In the genomic region with DNA sequence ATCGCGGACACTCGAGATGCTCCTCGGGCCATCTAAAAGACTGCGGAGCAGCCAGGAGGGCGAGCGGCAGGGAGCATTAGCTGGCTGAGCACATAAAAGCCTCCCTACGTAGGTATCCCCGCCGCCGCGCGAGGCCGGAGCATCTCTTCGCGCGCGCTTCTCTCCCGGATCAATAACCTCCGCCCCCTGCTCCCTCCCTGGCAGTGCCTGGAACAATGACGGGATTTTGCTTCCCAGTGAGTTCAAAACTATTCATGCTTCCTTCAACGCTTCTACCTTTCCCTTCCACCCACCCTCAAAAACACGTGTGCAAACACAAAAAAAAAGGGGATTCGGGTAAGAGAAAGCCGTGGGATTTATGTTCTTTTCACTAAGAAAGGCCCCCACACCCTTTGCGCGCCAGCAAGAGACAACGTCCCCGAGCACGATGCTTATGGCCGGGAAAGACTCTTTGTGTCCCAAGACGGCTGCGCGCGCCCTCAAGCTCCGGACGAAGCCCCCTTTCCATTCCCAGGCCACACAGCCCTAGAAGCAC, we compare ENCODE assay signal across 8 cellular contexts. TPM values are rescaled to one million over a fixed set of nuclear protein-coding genes. Genes with fewer than 3 reads are reported as not detected.
DNase-seq lines count a peak whose midpoint lies in the region; ATAC-seq and TF ChIP-seq lines count a peak whose summit lies in the region.

No MANE protein-coding gene starts in this region.

- no peak overlapping the region for H3K27ac ChIP-seq in OCI-LY3 (ENCODE audit: low read length)
- H3K27ac ChIP-seq in aorta (ENCODE audit: low read depth in 1 of 2, low read length in 2 of 2), result no peak overlapping the region

- peak overlapping the region; percentile 96 for H3K4me3 Mint-ChIP-seq in activated naive CD4-positive, alpha-beta T cell treated with anti-CD3 and anti-CD28 coated beads for 36 hours
- H3K4me3 Mint-ChIP-seq in osteocyte (ENCODE audit: unreplicated experiment), result peak overlapping the region; percentile 82

- H3K9ac ChIP-seq in OCI-LY3 (ENCODE audit: low read length), result peak overlapping the region; percentile 76

- DNase-seq in AG20443 (ENCODE audit: low spot score) (peak; percentile 45), HEK293T (ENCODE audit: extremely low spot score) (peak; percentile 55), Right ventricle myocardium inferior (ENCODE audit: missing footprints) (peak; percentile 64), osteocyte (ENCODE audit: extremely low spot score, unreplicated experiment) (no peak), aorta (peak; percentile 55 to 77), DMS114 treated with DMSO at 0.1 percent for 48 hours (lab: John Stamatoyannopoulos, UW; ENCODE audit: unreplicated experiment) (no peak)
- DNase-seq in activated naive CD4-positive, alpha-beta T cell treated with anti-CD3 and anti-CD28 coated beads for 36 hours, result peak; percentile 58

- peak overlapping the region; percentile 77 for H3K27ac Mint-ChIP-seq in activated naive CD4-positive, alpha-beta T cell treated with anti-CD3 and anti-CD28 coated beads for 36 hours
- peak overlapping the region; percentile 23 for H3K27ac Mint-ChIP-seq in osteocyte (ENCODE audit: unreplicated experiment)

- intact Hi-C loops in activated naive CD4-positive, alpha-beta T cell treated with anti-CD3 and anti-CD28 coated beads for 36 hours (cut with micrococcal nuclease), result loop anchor here (2.0 to 5.0 kb wide), 4 partner anchors 28 to 350 kb away; a partner anchor contains a TSS
- intact Hi-C loops in Right ventricle myocardium inferior (cut with DNase I) (no loop called here), aorta (cut with DNase I) (loop anchor here (5.0 to 10.0 kb wide), 3 partner anchors 65 to 138 kb away; a partner anchor contains a TSS)

- WGBS in aorta, 2 donors, result 1% methylated on average over 37 of the region's 37 CpGs

- H3K4me1 Mint-ChIP-seq in activated naive CD4-positive, alpha-beta T cell treated with anti-CD3 and anti-CD28 coated beads for 36 hours (ENCODE audit: low read depth), result peaks cover 22% of the 10 kb centered on the region
- H3K4me1 Mint-ChIP-seq in osteocyte (ENCODE audit: unreplicated experiment), result peaks cover 18% of the 10 kb centered on the region

- ATAC-seq in Right ventricle myocardium inferior, result peak; percentile 34
- no peak for ATAC-seq in aorta (ENCODE audit: low FRiP score)

- no peak for TF ChIP-seq CTCF in OCI-LY3 (IDR thresholded peaks at IDR 0.05; ENCODE audit: low read depth, low read length)
- no peak for TF ChIP-seq CTCF in osteocyte (IDR thresholded peaks at IDR 0.05)

- H3K4me3 ChIP-seq in OCI-LY3 (ENCODE audit: low read length) (peak overlapping the region; percentile 93), aorta (ENCODE audit: low read length in 2 of 2) (peak overlapping the region; percentile 61 to 88)

- peaks cover 4% of the 10 kb centered on the region for H3K36me3 ChIP-seq in OCI-LY3 (replicated peaks; ENCODE audit: low read depth, low read length)
- no peaks in the 10 kb centered on the region for H3K36me3 ChIP-seq in aorta (ENCODE audit: control insufficient read depth in 1 of 2, insufficient read depth in 2 of 2, low read length in 1 of 2)

- no peaks in the 10 kb centered on the region for H3K27me3 Mint-ChIP-seq in activated naive CD4-positive, alpha-beta T cell treated with anti-CD3 and anti-CD28 coated beads for 36 hours (ENCODE audit: low read depth)
- peaks cover 5% of the 10 kb centered on the region for H3K27me3 Mint-ChIP-seq in osteocyte (ENCODE audit: unreplicated experiment)

- CTCF ChIA-PET in HEK293T (lab: Yijun Ruan, JAX), result interaction anchor here (0.6 to 4.6 kb wide), 4 partner anchors 11 to 186 kb away, joined by 3 to 33 read pairs (median 3); no protein-coding TSS in a partner anchor
- CTCF ChIA-PET in activated naive CD4-positive, alpha-beta T cell treated with anti-CD3 and anti-CD28 coated beads for 36 hours (lab: Charles Lee), result interaction anchor here (0.9 to 1.9 kb wide), 4 partner anchors 11 to 65 kb away, joined by 3 to 15 read pairs (median 4); no protein-coding TSS in a partner anchor

- peaks cover 7% of the 10 kb centered on the region; the same call in 1 of the 2 replicates for H4K20me1 ChIP-seq in OCI-LY3 (ENCODE audit: insufficient read depth, low read length)

- POLR2A ChIA-PET in HEK293T (lab: Yijun Ruan, JAX), result interaction anchor here (0.7 to 4.3 kb wide), 17 partner anchors 10 to 254 kb away, joined by 3 to 38 read pairs (median 6); a partner anchor contains a TSS

- H3K36me3 Mint-ChIP-seq in activated naive CD4-positive, alpha-beta T cell treated with anti-CD3 and anti-CD28 coated beads for 36 hours (ENCODE audit: low read depth), result peaks cover 9% of the 10 kb centered on the region
- H3K36me3 Mint-ChIP-seq in osteocyte (ENCODE audit: unreplicated experiment), result peaks cover 4% of the 10 kb centered on the region

- H3K9me3 ChIP-seq in OCI-LY3 (ENCODE audit: insufficient read depth, low read length) (no peaks in the 10 kb centered on the region), aorta (ENCODE audit: control insufficient read depth, low read length) (no peaks in the 10 kb centered on the region)

- peaks cover 9% of the 10 kb centered on the region for H3K4me1 ChIP-seq in OCI-LY3 (ENCODE audit: low read length)
- H3K4me1 ChIP-seq in aorta (ENCODE audit: control insufficient read depth in 1 of 2, insufficient read depth in 2 of 2, low read length in 2 of 2), result peaks cover 0 to 4% of the 10 kb centered on the region in 2 donors

- H3K27me3 ChIP-seq in OCI-LY3 (ENCODE audit: low read depth, low read length) (no peaks in the 10 kb centered on the region), aorta (ENCODE audit: control insufficient read depth in 1 of 2, insufficient read depth in 2 of 2, low read length in 1 of 2) (no peaks in the 10 kb centered on the region)

- peak overlapping the region; percentile 82 for H3K4me2 ChIP-seq in OCI-LY3 (ENCODE audit: low read length)

- H3K79me2 ChIP-seq in OCI-LY3 (ENCODE audit: low read length), result peaks cover 28% of the 10 kb centered on the region

- H3K9me3 Mint-ChIP-seq in activated naive CD4-positive, alpha-beta T cell treated with anti-CD3 and anti-CD28 coated beads for 36 hours, result no peaks in the 10 kb centered on the region
- H3K9me3 Mint-ChIP-seq in osteocyte (ENCODE audit: unreplicated experiment), result no peaks in the 10 kb centered on the region

- peak overlapping the region; percentile 34; the same call in 1 of the 2 replicates for H2AFZ ChIP-seq in OCI-LY3 (ENCODE audit: low read depth, low read length)

TF ChIP-seq in HEK293T, 16 proteins besides CTCF, POLR2A, EP300 and RAD21:
- TF ChIP-seq L3MBTL2 (conservative IDR thresholded peaks at IDR 0.05) (peak; percentile 68), ZNF384 (IDR thresholded peaks at IDR 0.05) (no peak)

RNA-seq across cellular contexts. Expression of a gene that starts 0.9 kb away (rescaled TPM):
- total RNA-seq in activated naive CD4-positive, alpha-beta T cell treated with anti-CD3 and anti-CD28 coated beads for 36 hours, result 100 to 1,000 TPM; 117 to 121 TPM
- total RNA-seq in Right ventricle myocardium inferior, result 12.8 TPM
- 11.3 and 13.2 TPM in 2 replicates for total RNA-seq in osteocyte
- total RNA-seq in aorta, result 10 to 100 TPM in 1 of 2 donors, 1 to 10 TPM in 1; 9.5 to 24.8 TPM
- polyA plus RNA-seq in aorta, result 10 to 100 TPM; 17.2 to 33.8 TPM

RNA-seq across cellular contexts. Expression of a gene that starts 28.5 kb away (rescaled TPM):
- 1,000 to 10,000 TPM; 1,579 to 1,628 TPM for total RNA-seq in activated naive CD4-positive, alpha-beta T cell treated with anti-CD3 and anti-CD28 coated beads for 36 hours
- 1,403 TPM for total RNA-seq in Right ventricle myocardium inferior
- 1,191 and 1,207 TPM in 2 replicates for total RNA-seq in osteocyte
- 100 to 1,000 TPM; 809 to 914 TPM for total RNA-seq in aorta
- 1,000 to 10,000 TPM in 1 of 2 donors, 100 to 1,000 TPM in 1; 929 to 1,130 TPM for polyA plus RNA-seq in aorta

Comparison
In these comparisons a context has a peak if more than half of its experiments do, and no peak if none do; other contexts are left out.
1. DNase-seq: peak in AG20443 (single experiment), HEK293T (single experiment), activated naive CD4-positive, alpha-beta T cell treated with anti-CD3 and anti-CD28 coated beads for 36 hours (single experiment), Right ventricle myocardium inferior (single experiment) and aorta (2 of 2); none in osteocyte (single experiment) and DMS114 treated with DMSO at 0.1 percent for 48 hours (single experiment).